ENCODE assay signal across 14 cellular contexts in the genomic region with DNA sequence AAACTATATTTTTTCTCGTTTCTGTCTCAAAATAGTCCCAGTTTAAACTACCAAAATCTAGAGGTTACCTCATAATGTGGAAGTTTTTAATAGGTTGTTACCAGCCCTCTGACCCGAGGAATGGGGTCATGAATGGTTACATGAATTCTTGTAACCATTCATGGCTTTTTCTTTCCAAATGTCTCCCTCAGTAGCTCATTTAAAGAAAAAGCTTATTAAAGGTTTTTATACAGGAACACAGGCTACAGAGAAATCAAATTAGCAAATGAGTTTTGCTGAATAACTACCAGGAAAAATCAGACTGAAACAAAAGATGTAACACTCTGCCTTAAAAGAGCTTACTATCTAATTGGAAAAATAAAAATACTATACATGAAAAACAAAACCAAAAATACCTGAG.
DNase-seq lines count a peak whose midpoint lies in the region; ATAC-seq lines count a peak whose summit lies in the region.
"Had no signal": no experiment of that assay in that cellular context is flagged by ENCODE, and none has a peak within 500 bp of the region (broad histone marks: within the 10 kb centered on the region; RNA-seq: fewer than 3 reads in every experiment).

No MANE protein-coding gene starts in this region.

- H3K4me1 Mint-ChIP-seq in T-cell (peaks cover 30 to 44% (median 41%) of the 10 kb centered on the region in 3 donors), immature natural killer cell (peaks cover 35 to 68% of the 10 kb centered on the region in 2 donors)
- H3K4me1 Mint-ChIP-seq in stimulated activated naive CD8-positive, alpha-beta T cell treated with anti-CD3 and anti-CD28 coated beads, Interleukin-15, amount 100 ng/mL, for 72 hours, result peaks cover 25% of the 10 kb centered on the region

- no peaks in the 10 kb centered on the region for H3K9me3 Mint-ChIP-seq in activated naive CD4-positive, alpha-beta T cell treated with anti-CD3 and anti-CD28 coated beads, Interleukin-2, amount 50 U/mL, for 72 hours
- no peaks in the 10 kb centered on the region for H3K9me3 Mint-ChIP-seq in T-cell
- no peaks in the 10 kb centered on the region for H3K9me3 Mint-ChIP-seq in immature natural killer cell
- H3K9me3 Mint-ChIP-seq in stimulated activated naive CD8-positive, alpha-beta T cell treated with anti-CD3 and anti-CD28 coated beads, Interleukin-15, amount 100 ng/mL, for 72 hours, result no peaks in the 10 kb centered on the region
- H3K9me3 Mint-ChIP-seq: activated T-helper 1 cell treated with anti-CD3 and anti-CD28 coated beads, Interleukin-12 subunit alpha, Interleukin-12 subunit beta, Interleukin-2, Interleukin-4 antibody, amounts not matched to agents 30 ng/mL and 10 ng/mL and 1 ng/mL, durations not matched to agents 14 hours and 24 hours and 36 hours had no signal

- no peak overlapping the region for H3K4me3 Mint-ChIP-seq in T-cell
- peak overlapping the region in 4 of 5 donors; percentile 65 to 78 (median 73) for H3K4me3 Mint-ChIP-seq in immature natural killer cell
- peak overlapping the region; percentile 80 to 84 for H3K4me3 Mint-ChIP-seq in stimulated activated naive CD8-positive, alpha-beta T cell treated with anti-CD3 and anti-CD28 coated beads, Interleukin-15, amount 100 ng/mL, for 72 hours

- CTCF ChIA-PET in T-cell (lab: Charles Lee), result interaction anchor here in 1 of 2 donors (0.6 to 2.1 kb wide), 3 partner anchors 8 to 59 kb away, joined by 3 to 7 read pairs (median 4); no protein-coding TSS in a partner anchor

- no peaks in the 10 kb centered on the region for H3K27me3 Mint-ChIP-seq in T-cell
- H3K27me3 Mint-ChIP-seq in immature natural killer cell (ENCODE audit: low read depth in 3 of 3), result peaks cover 0 to 3% (median 0%) of the 10 kb centered on the region in 3 donors
- H3K27me3 Mint-ChIP-seq in stimulated activated naive CD8-positive, alpha-beta T cell treated with anti-CD3 and anti-CD28 coated beads, Interleukin-15, amount 100 ng/mL, for 72 hours, result no peaks in the 10 kb centered on the region

- no peak for ATAC-seq in activated naive CD4-positive, alpha-beta T cell treated with anti-CD3 and anti-CD28 coated beads, Interleukin-2, amount 50 U/mL, for 72 hours
- ATAC-seq in T-cell (replicated peaks in 1 of 4), result no peak
- no peak for ATAC-seq in stimulated activated naive CD8-positive, alpha-beta T cell treated with anti-CD3 and anti-CD28 coated beads, Interleukin-15, amount 100 ng/mL, for 72 hours

- DNase-seq in activated naive CD4-positive, alpha-beta T cell treated with anti-CD3 and anti-CD28 coated beads, Interleukin-2, amount 50 U/mL, for 72 hours (ENCODE audit: low spot score in 2 of 2), result no peak
- no peak for DNase-seq in activated naive CD4-positive, alpha-beta T cell treated with anti-CD3 and anti-CD28 coated beads, Interleukin-2, amount 50 U/mL, for 16 hours
- no peak for DNase-seq in T-cell
- no peak for DNase-seq in immature natural killer cell
- DNase-seq in stimulated activated naive CD8-positive, alpha-beta T cell treated with anti-CD3 and anti-CD28 coated beads, Interleukin-15, amount 100 ng/mL, for 72 hours, result no peak
- no peak for DNase-seq in HUDEP-2 (lab: John Stamatoyannopoulos, UW; ENCODE audit: unreplicated experiment in 76 of 76)
- no peak for DNase-seq in KG1 (lab: John Stamatoyannopoulos, UW)
- no peak for DNase-seq in mesenteric fat pad (ENCODE audit: low spot score)
- DNase-seq: aorta, esophagus squamous epithelium, NCI-H2029, NCI-H446 treated with DMSO at 0.1 percent for 48 hours, testis had no signal

- POLR2A ChIA-PET in T-cell (lab: Charles Lee), result interaction anchor here (0.5 to 0.7 kb wide), 2 partner anchors 52 to 441 kb away, joined by 3 to 4 read pairs; no protein-coding TSS in a partner anchor

- H3K27ac Mint-ChIP-seq in activated naive CD4-positive, alpha-beta T cell treated with anti-CD3 and anti-CD28 coated beads, Interleukin-2, amount 50 U/mL, for 72 hours, result peak overlapping the region; percentile 31 to 59
- H3K27ac Mint-ChIP-seq in T-cell (peak overlapping the region; percentile 77 to 89), immature natural killer cell (peak overlapping the region; percentile 78 to 96 (median 90))
- H3K27ac Mint-ChIP-seq in stimulated activated naive CD8-positive, alpha-beta T cell treated with anti-CD3 and anti-CD28 coated beads, Interleukin-15, amount 100 ng/mL, for 72 hours, result peak overlapping the region in 1 of 2 donors; percentile 91

- peaks cover 0 to 13% of the 10 kb centered on the region in 2 donors for H3K36me3 Mint-ChIP-seq in activated naive CD4-positive, alpha-beta T cell treated with anti-CD3 and anti-CD28 coated beads, Interleukin-2, amount 50 U/mL, for 72 hours
- H3K36me3 Mint-ChIP-seq in T-cell, result peaks cover 15% of the 10 kb centered on the region
- H3K36me3 Mint-ChIP-seq in immature natural killer cell, result peaks cover 10 to 12% (median 10%) of the 10 kb centered on the region in 3 donors

Comparison
In these comparisons a context has a peak if more than half of its experiments do, and no peak if none do; other contexts are left out.
1. H3K4me3 Mint-ChIP-seq: peak in immature natural killer cell (4 of 5) and stimulated activated naive CD8-positive, alpha-beta T cell treated with anti-CD3 and anti-CD28 coated beads, Interleukin-15, amount 100 ng/mL, for 72 hours (2 of 2); none in T-cell (0 of 3).